ENCODE assay signal across 8 cellular contexts in the genomic region with DNA sequence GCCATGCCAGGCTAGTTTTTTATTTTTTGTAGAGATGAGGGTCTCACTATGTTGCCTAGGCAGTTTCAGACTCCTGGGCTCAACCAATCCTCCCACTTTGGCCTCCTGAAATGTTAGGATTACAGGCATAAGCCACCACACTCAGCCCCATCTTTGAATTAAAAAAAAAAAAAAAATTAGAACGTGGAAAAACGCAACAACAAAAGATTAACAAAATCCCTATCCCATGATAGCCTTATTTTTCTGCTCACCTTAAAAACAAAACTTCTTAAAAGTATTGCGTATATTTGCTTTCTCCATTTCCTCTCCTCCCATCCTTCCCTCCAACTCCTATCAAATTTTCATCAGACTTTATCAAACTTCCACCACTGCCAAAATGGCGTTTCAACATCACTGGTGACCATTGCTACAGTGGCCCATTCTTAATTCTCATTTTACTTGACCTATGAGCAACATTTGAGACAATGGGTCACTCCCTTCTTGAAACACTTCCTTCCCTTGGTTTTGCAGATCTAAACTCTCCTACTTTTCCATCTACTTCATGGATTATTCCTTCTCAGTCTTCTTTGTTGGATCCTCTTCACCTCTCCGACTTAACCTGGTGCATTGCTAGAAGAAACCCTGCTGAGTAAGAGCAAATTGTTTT. TPM values are rescaled to one million over a fixed set of nuclear protein-coding genes. Genes with fewer than 3 reads are reported as not detected.
DNase-seq lines count a peak whose midpoint lies in the region; ATAC-seq lines count a peak whose summit lies in the region.

No MANE protein-coding gene starts in this region.

- no peaks in the 10 kb centered on the region for H3K4me1 ChIP-seq in mucosa of stomach (ENCODE audit: control insufficient read depth, insufficient read depth, low read length)

- intact Hi-C loops in activated naive CD4-positive, alpha-beta T cell treated with anti-CD3 and anti-CD28 coated beads for 36 hours (cut with micrococcal nuclease) = loop anchor here (1.0 to 5.0 kb wide), 8 partner anchors 23 to 453 kb away; a partner anchor contains a TSS

- ATAC-seq in HG03378 (IDR thresholded peaks at IDR 0.05; ENCODE audit: unreplicated experiment) = no peak
- no peak for ATAC-seq in GM19463 (IDR thresholded peaks at IDR 0.05; ENCODE audit: unreplicated experiment)

- H3K4me3 ChIP-seq in mucosa of stomach (ENCODE audit: low read length) = peak overlapping the region; percentile 88

- H3K4me1 Mint-ChIP-seq in activated naive CD4-positive, alpha-beta T cell treated with anti-CD3 and anti-CD28 coated beads for 36 hours (ENCODE audit: low read depth) = peaks cover 18% of the 10 kb centered on the region

- no peaks in the 10 kb centered on the region for H3K27me3 ChIP-seq in mucosa of stomach (ENCODE audit: control insufficient read depth, insufficient read depth, low read length)

- CTCF ChIA-PET in activated naive CD4-positive, alpha-beta T cell treated with anti-CD3 and anti-CD28 coated beads for 36 hours (lab: Charles Lee) = interaction anchor here (0.7 kb wide), 1 partner anchor 93 kb away, joined by 3 read pairs; no protein-coding TSS in a partner anchor

- H3K9ac ChIP-seq in mucosa of stomach (ENCODE audit: low read length) = peak overlapping the region; percentile 78

- H3K9me3 Mint-ChIP-seq in activated naive CD4-positive, alpha-beta T cell treated with anti-CD3 and anti-CD28 coated beads for 36 hours = peaks cover 6% of the 10 kb centered on the region

- DNase-seq in activated naive CD4-positive, alpha-beta T cell treated with anti-CD3 and anti-CD28 coated beads for 36 hours = no peak
- DNase-seq in activated naive CD4-positive, alpha-beta T cell (lab: John Stamatoyannopoulos, UW) = no peak
- DNase-seq in NCI-H460 (ENCODE audit: extremely low read depth, low read depth) = peak; percentile 5
- DNase-seq in dermis blood vessel endothelial cell = peak; percentile 54
- DNase-seq in retina = no peak

- no peaks in the 10 kb centered on the region for H3K36me3 ChIP-seq in mucosa of stomach (ENCODE audit: control insufficient read depth, insufficient read depth, low read length)

- H3K27me3 Mint-ChIP-seq in activated naive CD4-positive, alpha-beta T cell treated with anti-CD3 and anti-CD28 coated beads for 36 hours (ENCODE audit: low read depth) = peaks cover 6% of the 10 kb centered on the region

- peak overlapping the region; percentile 99 for H3K4me3 Mint-ChIP-seq in activated naive CD4-positive, alpha-beta T cell treated with anti-CD3 and anti-CD28 coated beads for 36 hours

- H3K9me3 ChIP-seq in mucosa of stomach (ENCODE audit: control insufficient read depth, low read length) = no peaks in the 10 kb centered on the region

- peaks cover 11% of the 10 kb centered on the region for H3K36me3 Mint-ChIP-seq in activated naive CD4-positive, alpha-beta T cell treated with anti-CD3 and anti-CD28 coated beads for 36 hours (ENCODE audit: low read depth)

- peak overlapping the region; percentile 91 for H3K27ac Mint-ChIP-seq in activated naive CD4-positive, alpha-beta T cell treated with anti-CD3 and anti-CD28 coated beads for 36 hours

RNA-seq across cellular contexts. Expression of a gene that starts 0.6 kb away (rescaled TPM):
- total RNA-seq in activated naive CD4-positive, alpha-beta T cell treated with anti-CD3 and anti-CD28 coated beads for 36 hours = 1 to 10 TPM; 6.8 to 7.0 TPM
- 3.4 and 4.9 TPM in 2 replicates for total RNA-seq in NCI-H460 (2014; rRNA removed; shearing (Covaris generic))
- 3.3 and 4.9 TPM in 2 replicates for polyA plus RNA-seq in NCI-H460 (2014; cell fraction: nucleus; rRNA removed)
- 3.3 and 4.4 TPM in 2 replicates for total RNA-seq in dermis blood vessel endothelial cell

RNA-seq across cellular contexts. Expression of a gene that starts 22.3 kb away (rescaled TPM):
- total RNA-seq in activated naive CD4-positive, alpha-beta T cell treated with anti-CD3 and anti-CD28 coated beads for 36 hours = 1 to 10 TPM; 9.4 to 9.9 TPM
- total RNA-seq in NCI-H460 (2014; rRNA removed; shearing (Covaris generic)) = 3.3 and 3.9 TPM in 2 replicates
- 3.5 and 7.3 TPM in 2 replicates for polyA plus RNA-seq in NCI-H460 (2014; cell fraction: nucleus; rRNA removed)
- 6.7 and 11.9 TPM in 2 replicates for total RNA-seq in dermis blood vessel endothelial cell

RNA-seq across cellular contexts. Expression of a gene that starts 53.8 kb away (rescaled TPM):
- 1 to 10 TPM; 3.5 to 3.8 TPM for total RNA-seq in activated naive CD4-positive, alpha-beta T cell treated with anti-CD3 and anti-CD28 coated beads for 36 hours
- total RNA-seq in NCI-H460 (2014; rRNA removed; shearing (Covaris generic)) = 5.1 and 6.0 TPM in 2 replicates
- 3.8 and 4.4 TPM in 2 replicates for polyA plus RNA-seq in NCI-H460 (2014; cell fraction: nucleus; rRNA removed)
- total RNA-seq in dermis blood vessel endothelial cell = 2.1 and 4.1 TPM in 2 replicates

Comparison
In these comparisons a context has a peak if more than half of its experiments do, and no peak if none do; other contexts are left out.
1. DNase-seq: peak in NCI-H460 (single experiment) and dermis blood vessel endothelial cell (single experiment); none in activated naive CD4-positive, alpha-beta T cell treated with anti-CD3 and anti-CD28 coated beads for 36 hours (single experiment), activated naive CD4-positive, alpha-beta T cell (0 of 4) and retina (single experiment).